Comparison of ENCODE assay signal across 11 cellular contexts in the genomic region with DNA sequence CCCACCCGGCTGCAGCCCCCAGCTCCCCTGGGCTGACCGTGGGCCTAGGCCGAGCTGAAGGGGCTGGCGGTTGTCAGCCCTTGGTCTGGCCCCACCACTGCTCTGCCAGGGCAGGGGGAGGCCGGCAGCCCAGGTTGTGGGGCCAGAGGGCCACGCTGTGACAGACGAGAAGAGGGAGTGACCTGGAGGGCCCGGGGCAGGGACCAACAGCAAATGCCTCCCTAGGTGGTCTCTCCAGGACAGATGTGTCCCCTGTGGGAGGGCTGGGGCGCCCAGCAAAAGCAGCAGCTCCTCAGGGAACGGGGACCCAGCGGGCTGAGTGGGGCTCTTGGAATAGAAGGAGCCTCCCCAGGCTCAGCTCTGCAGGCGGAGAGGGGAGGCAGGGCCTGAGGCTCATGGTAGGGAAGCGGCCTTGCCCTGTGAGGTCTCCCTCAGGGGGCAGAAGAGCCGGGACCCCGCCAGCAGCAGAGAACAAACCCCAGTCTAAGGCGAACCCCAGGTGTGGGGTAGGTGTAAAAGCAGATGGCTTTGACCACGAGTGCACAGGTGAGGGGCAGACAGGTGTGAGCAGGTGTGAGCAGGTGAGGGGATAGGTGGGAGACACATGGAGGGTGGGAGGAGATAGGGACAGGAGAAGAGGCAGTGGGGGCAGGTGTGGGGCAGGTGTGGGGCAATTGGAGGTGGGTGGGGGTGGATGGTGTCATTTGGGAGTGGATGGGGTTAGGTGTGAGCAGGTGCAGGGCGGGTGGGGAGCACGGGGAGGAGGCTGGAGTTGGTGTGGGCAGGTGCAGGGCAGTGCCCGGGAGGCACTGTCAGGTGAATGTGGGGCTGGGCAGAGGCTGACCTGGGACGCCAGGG. TPM values are rescaled to one million over a fixed set of nuclear protein-coding genes. Genes with fewer than 3 reads are reported as not detected.
DNase-seq lines count a peak whose midpoint lies in the region; ATAC-seq and TF ChIP-seq lines count a peak whose summit lies in the region.
"Had no signal": no experiment of that assay in that cellular context is flagged by ENCODE, and none has a peak within 500 bp of the region (broad histone marks: within the 10 kb centered on the region; RNA-seq: fewer than 3 reads in every experiment).

No MANE protein-coding gene starts in this region.

- no peak overlapping the region for H3K27ac Mint-ChIP-seq in activated B cell treated with CpG ODN at 0.5 μM for 24 hours
- H3K27ac Mint-ChIP-seq: CD8-positive, alpha-beta T cell had no signal

- H3K27ac ChIP-seq in right lobe of liver: no peak overlapping the region
- no peak overlapping the region for H3K27ac ChIP-seq in upper lobe of right lung

- ATAC-seq in Right ventricle myocardium inferior (no peak), activated B cell treated with CpG ODN at 0.5 μM for 24 hours (ENCODE audit: low read depth) (no peak), right lobe of liver (no peak), HG03354 (IDR thresholded peaks at IDR 0.05; ENCODE audit: poor library complexity, severe bottlenecking, unreplicated experiment) (no peak), upper lobe of right lung (no peak)
- ATAC-seq: CD8-positive, alpha-beta T cell had no signal

- H3K4me1 ChIP-seq in right lobe of liver (peaks cover 0 to 32% (median 9%) of the 10 kb centered on the region in 4 donors), upper lobe of right lung (peaks cover 55% of the 10 kb centered on the region)

- intact Hi-C loops in Right ventricle myocardium inferior (cut with DNase I): loop anchor here (5.0 kb wide), 2 partner anchors 34 to 41 kb away; partner anchors contain the start of genes CTBP1 and SPON2
- intact Hi-C loops in cardiac septum (cut with DNase I): no loop called here
- intact Hi-C loops in activated B cell treated with CpG ODN at 0.5 μM for 24 hours (cut with micrococcal nuclease): no loop called here
- intact Hi-C loops in right lobe of liver (cut with DNase I): loop anchor here in 1 of 2 donors (5.0 kb wide), 1 partner anchor 39 kb away; no protein-coding TSS in a partner anchor
- intact Hi-C loops in upper lobe of right lung (cut with DNase I): no loop called here

- H3K36me3 Mint-ChIP-seq in activated B cell treated with CpG ODN at 0.5 μM for 24 hours (ENCODE audit: low read depth): peaks cover 13% of the 10 kb centered on the region

- peak; percentile 33 for DNase-seq in Right ventricle myocardium inferior (ENCODE audit: missing footprints)
- no peak for DNase-seq in cardiac septum (ENCODE audit: low spot score)
- peak; percentile 13 for DNase-seq in activated B cell treated with CpG ODN at 0.5 μM for 24 hours
- peak in 2 of 3 donors; percentile 21 to 48 for DNase-seq in right lobe of liver
- peak; percentile 40 for DNase-seq in ureter (ENCODE audit: low spot score)
- no peak for DNase-seq in upper lobe of right lung
- DNase-seq in SKM-1 (lab: John Stamatoyannopoulos, UW; ENCODE audit: unreplicated experiment): no peak
- DNase-seq: NCI-H1417 treated with DMSO at 0.1 percent for 48 hours, NCI-H524 treated with DMSO at 0.1 percent for 48 hours had no signal

- H3K27me3 Mint-ChIP-seq in activated B cell treated with CpG ODN at 0.5 μM for 24 hours: no peaks in the 10 kb centered on the region

- POLR2A ChIA-PET in activated B cell treated with CpG ODN at 0.5 μM for 24 hours (lab: Charles Lee): no interaction called here

- H3K9me3 ChIP-seq in right lobe of liver (no peaks in the 10 kb centered on the region), upper lobe of right lung (no peaks in the 10 kb centered on the region)

- H3K27me3 ChIP-seq in right lobe of liver: no peaks in the 10 kb centered on the region
- no peaks in the 10 kb centered on the region for H3K27me3 ChIP-seq in upper lobe of right lung

- 87% methylated on average over 11 of the region's 21 CpGs for WGBS in right lobe of liver (ENCODE audit: insufficient coverage, low coverage, low lambda C conversion rate, missing lambda C conversion rate)

- TF ChIP-seq CTCF in activated B cell treated with CpG ODN at 0.5 μM for 24 hours (IDR thresholded peaks at IDR 0.05) (no peak), right lobe of liver (IDR thresholded peaks at IDR 0.05) (no peak), upper lobe of right lung (IDR thresholded peaks at IDR 0.05) (no peak)

- no peak overlapping the region for H3K4me3 Mint-ChIP-seq in activated B cell treated with CpG ODN at 0.5 μM for 24 hours
- H3K4me3 Mint-ChIP-seq: CD8-positive, alpha-beta T cell had no signal

- TF ChIP-seq POLR2A in right lobe of liver (IDR thresholded peaks at IDR 0.05): no peak

- CTCF ChIA-PET in activated B cell treated with CpG ODN at 0.5 μM for 24 hours (lab: Charles Lee): no interaction called here

- H3K4me3 ChIP-seq in right lobe of liver: no peak overlapping the region
- H3K4me3 ChIP-seq in upper lobe of right lung: no peak overlapping the region

- H3K4me1 Mint-ChIP-seq in activated B cell treated with CpG ODN at 0.5 μM for 24 hours: peaks cover 32% of the 10 kb centered on the region

- H3K9me3 Mint-ChIP-seq in activated B cell treated with CpG ODN at 0.5 μM for 24 hours: no peaks in the 10 kb centered on the region
- H3K9me3 Mint-ChIP-seq: CD8-positive, alpha-beta T cell had no signal

- H3K36me3 ChIP-seq in right lobe of liver: peaks cover 0 to 10% (median 0%) of the 10 kb centered on the region in 4 donors
- H3K36me3 ChIP-seq in upper lobe of right lung: peaks cover 13% of the 10 kb centered on the region

RNA-seq across cellular contexts. Expression of gene SPON2, which starts 34.1 kb away (rescaled TPM):
- total RNA-seq in Right ventricle myocardium inferior: 22.6 TPM
- 19.8 TPM for total RNA-seq in cardiac septum
- 2.2 and 3.4 TPM in 2 replicates for total RNA-seq in activated B cell treated with CpG ODN at 0.5 μM for 24 hours
- total RNA-seq in right lobe of liver: 100 to 1,000 TPM in 3 of 6 experiments, 10 to 100 TPM in 3; 41.9 to 138 (median 99.9) TPM
- total RNA-seq in ureter: 36.6 TPM
- total RNA-seq in upper lobe of right lung: 43.9 TPM

RNA-seq across cellular contexts. Expression of gene CTBP1, which starts 42.4 kb away (rescaled TPM):
- total RNA-seq in Right ventricle myocardium inferior (121 TPM), cardiac septum (129 TPM), activated B cell treated with CpG ODN at 0.5 μM for 24 hours (162 and 175 TPM in 2 replicates), right lobe of liver (10 to 100 TPM; 74.8 to 85.5 (median 79.4) TPM), ureter (171 TPM), upper lobe of right lung (169 TPM)

Comparison
In these comparisons a context has a peak if more than half of its experiments do, and no peak if none do; other contexts are left out.
1. DNase-seq: peak in Right ventricle myocardium inferior (single experiment), activated B cell treated with CpG ODN at 0.5 μM for 24 hours (single experiment), right lobe of liver (2 of 3) and ureter (single experiment); none in cardiac septum (single experiment), upper lobe of right lung (single experiment) and SKM-1 (single experiment).